Comparison of ENCODE assay signal across 1 cellular context in the genomic region with DNA sequence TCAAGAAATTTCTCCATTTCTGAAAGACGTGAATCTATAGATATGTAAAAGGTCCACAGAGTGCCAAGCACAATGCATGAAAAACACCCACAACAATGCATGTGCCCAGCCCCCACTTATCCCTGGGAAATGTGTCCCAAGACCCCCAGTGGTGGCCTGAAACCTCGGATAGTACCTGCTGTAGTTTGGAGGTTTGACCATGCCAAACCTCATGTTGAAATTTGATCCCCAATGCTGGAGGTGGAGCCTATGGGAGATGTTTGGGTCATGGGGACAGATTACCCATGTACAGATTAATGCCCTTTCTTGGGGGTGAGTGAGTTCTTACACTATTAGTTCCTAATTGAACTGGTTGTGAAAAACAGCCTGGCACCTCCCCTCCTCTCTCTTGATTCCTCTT.
TF ChIP-seq lines count a peak whose summit lies in the region.

No MANE protein-coding gene starts in this region.

TF ChIP-seq in GM23338, 12 proteins besides CTCF, POLR2A, EP300 and RAD21:
- TF ChIP-seq, protein P1, sequence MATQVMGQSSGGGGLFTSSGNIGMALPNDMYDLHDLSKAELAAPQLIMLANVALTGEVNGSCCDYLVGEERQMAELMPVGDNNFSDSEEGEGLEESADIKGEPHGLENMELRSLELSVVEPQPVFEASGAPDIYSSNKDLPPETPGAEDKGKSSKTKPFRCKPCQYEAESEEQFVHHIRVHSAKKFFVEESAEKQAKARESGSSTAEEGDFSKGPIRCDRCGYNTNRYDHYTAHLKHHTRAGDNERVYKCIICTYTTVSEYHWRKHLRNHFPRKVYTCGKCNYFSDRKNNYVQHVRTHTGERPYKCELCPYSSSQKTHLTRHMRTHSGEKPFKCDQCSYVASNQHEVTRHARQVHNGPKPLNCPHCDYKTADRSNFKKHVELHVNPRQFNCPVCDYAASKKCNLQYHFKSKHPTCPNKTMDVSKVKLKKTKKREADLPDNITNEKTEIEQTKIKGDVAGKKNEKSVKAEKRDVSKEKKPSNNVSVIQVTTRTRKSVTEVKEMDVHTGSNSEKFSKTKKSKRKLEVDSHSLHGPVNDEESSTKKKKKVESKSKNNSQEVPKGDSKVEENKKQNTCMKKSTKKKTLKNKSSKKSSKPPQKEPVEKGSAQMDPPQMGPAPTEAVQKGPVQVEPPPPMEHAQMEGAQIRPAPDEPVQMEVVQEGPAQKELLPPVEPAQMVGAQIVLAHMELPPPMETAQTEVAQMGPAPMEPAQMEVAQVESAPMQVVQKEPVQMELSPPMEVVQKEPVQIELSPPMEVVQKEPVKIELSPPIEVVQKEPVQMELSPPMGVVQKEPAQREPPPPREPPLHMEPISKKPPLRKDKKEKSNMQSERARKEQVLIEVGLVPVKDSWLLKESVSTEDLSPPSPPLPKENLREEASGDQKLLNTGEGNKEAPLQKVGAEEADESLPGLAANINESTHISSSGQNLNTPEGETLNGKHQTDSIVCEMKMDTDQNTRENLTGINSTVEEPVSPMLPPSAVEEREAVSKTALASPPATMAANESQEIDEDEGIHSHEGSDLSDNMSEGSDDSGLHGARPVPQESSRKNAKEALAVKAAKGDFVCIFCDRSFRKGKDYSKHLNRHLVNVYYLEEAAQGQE (IDR thresholded peaks at IDR 0.05; ENCODE audit: unreplicated experiment): no peak
- TF ChIP-seq EZH2 (IDR thresholded peaks at IDR 0.05; ENCODE audit: low read depth, unreplicated experiment): no peak
- no peak for TF ChIP-seq JUNB (IDR thresholded peaks at IDR 0.05; ENCODE audit: unreplicated experiment)
- no peak for TF ChIP-seq ZNF331 (CRISPR knock-in tag; IDR thresholded peaks at IDR 0.05; ENCODE audit: low read depth)
- TF ChIP-seq, protein P2, sequence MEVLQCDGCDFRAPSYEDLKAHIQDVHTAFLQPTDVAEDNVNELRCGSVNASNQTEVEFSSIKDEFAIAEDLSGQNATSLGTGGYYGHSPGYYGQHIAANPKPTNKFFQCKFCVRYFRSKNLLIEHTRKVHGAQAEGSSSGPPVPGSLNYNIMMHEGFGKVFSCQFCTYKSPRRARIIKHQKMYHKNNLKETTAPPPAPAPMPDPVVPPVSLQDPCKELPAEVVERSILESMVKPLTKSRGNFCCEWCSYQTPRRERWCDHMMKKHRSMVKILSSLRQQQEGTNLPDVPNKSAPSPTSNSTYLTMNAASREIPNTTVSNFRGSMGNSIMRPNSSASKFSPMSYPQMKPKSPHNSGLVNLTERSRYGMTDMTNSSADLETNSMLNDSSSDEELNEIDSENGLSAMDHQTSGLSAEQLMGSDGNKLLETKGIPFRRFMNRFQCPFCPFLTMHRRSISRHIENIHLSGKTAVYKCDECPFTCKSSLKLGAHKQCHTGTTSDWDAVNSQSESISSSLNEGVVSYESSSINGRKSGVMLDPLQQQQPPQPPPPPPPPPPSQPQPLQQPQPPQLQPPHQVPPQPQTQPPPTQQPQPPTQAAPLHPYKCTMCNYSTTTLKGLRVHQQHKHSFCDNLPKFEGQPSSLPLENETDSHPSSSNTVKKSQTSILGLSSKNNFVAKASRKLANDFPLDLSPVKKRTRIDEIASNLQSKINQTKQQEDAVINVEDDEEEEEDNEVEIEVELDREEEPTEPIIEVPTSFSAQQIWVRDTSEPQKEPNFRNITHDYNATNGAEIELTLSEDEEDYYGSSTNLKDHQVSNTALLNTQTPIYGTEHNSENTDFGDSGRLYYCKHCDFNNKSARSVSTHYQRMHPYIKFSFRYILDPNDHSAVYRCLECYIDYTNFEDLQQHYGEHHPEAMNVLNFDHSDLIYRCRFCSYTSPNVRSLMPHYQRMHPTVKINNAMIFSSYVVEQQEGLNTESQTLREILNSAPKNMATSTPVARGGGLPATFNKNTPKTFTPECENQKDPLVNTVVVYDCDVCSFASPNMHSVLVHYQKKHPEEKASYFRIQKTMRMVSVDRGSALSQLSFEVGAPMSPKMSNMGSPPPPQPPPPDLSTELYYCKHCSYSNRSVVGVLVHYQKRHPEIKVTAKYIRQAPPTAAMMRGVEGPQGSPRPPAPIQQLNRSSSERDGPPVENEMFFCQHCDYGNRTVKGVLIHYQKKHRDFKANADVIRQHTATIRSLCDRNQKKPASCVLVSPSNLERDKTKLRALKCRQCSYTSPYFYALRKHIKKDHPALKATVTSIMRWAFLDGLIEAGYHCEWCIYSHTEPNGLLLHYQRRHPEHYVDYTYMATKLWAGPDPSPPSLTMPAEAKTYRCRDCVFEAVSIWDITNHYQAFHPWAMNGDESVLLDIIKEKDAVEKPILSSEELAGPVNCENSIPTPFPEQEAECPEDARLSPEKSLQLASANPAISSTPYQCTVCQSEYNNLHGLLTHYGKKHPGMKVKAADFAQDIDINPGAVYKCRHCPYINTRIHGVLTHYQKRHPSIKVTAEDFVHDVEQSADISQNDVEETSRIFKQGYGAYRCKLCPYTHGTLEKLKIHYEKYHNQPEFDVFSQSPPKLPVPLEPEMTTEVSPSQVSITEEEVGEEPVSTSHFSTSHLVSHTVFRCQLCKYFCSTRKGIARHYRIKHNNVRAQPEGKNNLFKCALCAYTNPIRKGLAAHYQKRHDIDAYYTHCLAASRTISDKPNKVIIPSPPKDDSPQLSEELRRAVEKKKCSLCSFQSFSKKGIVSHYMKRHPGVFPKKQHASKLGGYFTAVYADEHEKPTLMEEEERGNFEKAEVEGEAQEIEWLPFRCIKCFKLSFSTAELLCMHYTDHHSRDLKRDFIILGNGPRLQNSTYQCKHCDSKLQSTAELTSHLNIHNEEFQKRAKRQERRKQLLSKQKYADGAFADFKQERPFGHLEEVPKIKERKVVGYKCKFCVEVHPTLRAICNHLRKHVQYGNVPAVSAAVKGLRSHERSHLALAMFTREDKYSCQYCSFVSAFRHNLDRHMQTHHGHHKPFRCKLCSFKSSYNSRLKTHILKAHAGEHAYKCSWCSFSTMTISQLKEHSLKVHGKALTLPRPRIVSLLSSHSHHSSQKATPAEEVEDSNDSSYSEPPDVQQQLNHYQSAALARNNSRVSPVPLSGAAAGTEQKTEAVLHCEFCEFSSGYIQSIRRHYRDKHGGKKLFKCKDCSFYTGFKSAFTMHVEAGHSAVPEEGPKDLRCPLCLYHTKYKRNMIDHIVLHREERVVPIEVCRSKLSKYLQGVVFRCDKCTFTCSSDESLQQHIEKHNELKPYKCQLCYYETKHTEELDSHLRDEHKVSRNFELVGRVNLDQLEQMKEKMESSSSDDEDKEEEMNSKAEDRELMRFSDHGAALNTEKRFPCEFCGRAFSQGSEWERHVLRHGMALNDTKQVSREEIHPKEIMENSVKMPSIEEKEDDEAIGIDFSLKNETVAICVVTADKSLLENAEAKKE (CRISPR knock-in tag; IDR thresholded peaks at IDR 0.05): no peak
- TF ChIP-seq CREB1 (CRISPR knock-in tag; IDR thresholded peaks at IDR 0.05; ENCODE audit: low read depth): no peak
- no peak for TF ChIP-seq EZH2phosphoT487 (IDR thresholded peaks at IDR 0.05; ENCODE audit: unreplicated experiment)
- TF ChIP-seq, protein P3, sequence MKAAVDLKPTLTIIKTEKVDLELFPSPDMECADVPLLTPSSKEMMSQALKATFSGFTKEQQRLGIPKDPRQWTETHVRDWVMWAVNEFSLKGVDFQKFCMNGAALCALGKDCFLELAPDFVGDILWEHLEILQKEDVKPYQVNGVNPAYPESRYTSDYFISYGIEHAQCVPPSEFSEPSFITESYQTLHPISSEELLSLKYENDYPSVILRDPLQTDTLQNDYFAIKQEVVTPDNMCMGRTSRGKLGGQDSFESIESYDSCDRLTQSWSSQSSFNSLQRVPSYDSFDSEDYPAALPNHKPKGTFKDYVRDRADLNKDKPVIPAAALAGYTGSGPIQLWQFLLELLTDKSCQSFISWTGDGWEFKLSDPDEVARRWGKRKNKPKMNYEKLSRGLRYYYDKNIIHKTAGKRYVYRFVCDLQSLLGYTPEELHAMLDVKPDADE (IDR thresholded peaks at IDR 0.05): no peak
- no peak for TF ChIP-seq POLR2AphosphoS5 (IDR thresholded peaks at IDR 0.05; ENCODE audit: low read depth)
- no peak for TF ChIP-seq ZNF114 (CRISPR knock-in tag; IDR thresholded peaks at IDR 0.05)
- TF ChIP-seq STAT1 (IDR thresholded peaks at IDR 0.05; ENCODE audit: unreplicated experiment): no peak
- TF ChIP-seq NANOG (IDR thresholded peaks at IDR 0.05; ENCODE audit: borderline replicate concordance): no peak
TF ChIP-seq in GM23338: peak in this region for 0.
